21 cellular contexts compared by ENCODE assay signal in genomic region chr13:44609137-44609536, GRCh38.
"Had no signal": no experiment of that assay in that cellular context is flagged by ENCODE, and none has a peak within 500 bp of the region (broad histone marks: within the 10 kb centered on the region; RNA-seq: fewer than 3 reads in every experiment).

No MANE protein-coding gene starts in this region.

- H3K4me2 ChIP-seq: SK-N-SH had no signal

- H3K27ac ChIP-seq: brain microvascular endothelial cell had no signal

- ATAC-seq: activated CD8-positive, alpha-beta T cell treated with anti-CD3 and anti-CD28 coated beads, Interleukin-2, amount 10 ng/mL, durations not matched to agents 7 days and 5 days; Right ventricle myocardium inferior had no signal

- DNase-seq: activated CD4-positive, alpha-beta T cell treated with anti-CD3 and anti-CD28 coated beads for 48 hours; activated CD4-positive, alpha-beta T cell treated with anti-CD3 and anti-CD28 coated beads, Interleukin-2, amount 50 U/mL, for 4 hours; activated CD4-positive, CD25-positive, alpha-beta regulatory T cell treated with anti-CD3 and anti-CD28 coated beads, Interleukin-2, amount 50 U/mL, for 72 hours; activated CD8-positive, alpha-beta memory T cell treated with anti-CD3 and anti-CD28 coated beads, Interleukin-2, amount 50 U/mL, for 48 hours; activated CD8-positive, alpha-beta T cell treated with anti-CD3 and anti-CD28 coated beads, Interleukin-2, amount 10 ng/mL, durations not matched to agents 7 days and 5 days; activated naive CD4-positive, alpha-beta T cell treated with anti-CD3 and anti-CD28 coated beads, Interleukin-2, amount 10 ng/mL, durations not matched to agents 7 days and 5 days; activated naive CD8-positive, alpha-beta T cell treated with anti-CD3 and anti-CD28 coated beads for 36 hours; activated T-cell treated with anti-CD3 and anti-CD28 coated beads, Interleukin-2, amount 50 U/mL, for 1 hour; brain microvascular endothelial cell; cerebellar nuclear complex; Kasumi-1; NCI-H1048; NCI-H146; NCI-H187 treated with DMSO at 0.1 percent for 48 hours; NCI-H2081 treated with DMSO at 0.1 percent for 48 hours; NCI-H446; NCI-H524; NCI-H748 treated with DMSO at 0.1 percent for 48 hours; SK-N-SH; T-helper 1 cell had no signal

- H3K9ac ChIP-seq: SK-N-SH had no signal

- H3K36me3 ChIP-seq: brain microvascular endothelial cell had no signal

- H3K27me3 ChIP-seq: brain microvascular endothelial cell had no signal

- H3K9me3 ChIP-seq: SK-N-SH had no signal
